ENCODE assay signal across 8 cellular contexts in the genomic region with DNA sequence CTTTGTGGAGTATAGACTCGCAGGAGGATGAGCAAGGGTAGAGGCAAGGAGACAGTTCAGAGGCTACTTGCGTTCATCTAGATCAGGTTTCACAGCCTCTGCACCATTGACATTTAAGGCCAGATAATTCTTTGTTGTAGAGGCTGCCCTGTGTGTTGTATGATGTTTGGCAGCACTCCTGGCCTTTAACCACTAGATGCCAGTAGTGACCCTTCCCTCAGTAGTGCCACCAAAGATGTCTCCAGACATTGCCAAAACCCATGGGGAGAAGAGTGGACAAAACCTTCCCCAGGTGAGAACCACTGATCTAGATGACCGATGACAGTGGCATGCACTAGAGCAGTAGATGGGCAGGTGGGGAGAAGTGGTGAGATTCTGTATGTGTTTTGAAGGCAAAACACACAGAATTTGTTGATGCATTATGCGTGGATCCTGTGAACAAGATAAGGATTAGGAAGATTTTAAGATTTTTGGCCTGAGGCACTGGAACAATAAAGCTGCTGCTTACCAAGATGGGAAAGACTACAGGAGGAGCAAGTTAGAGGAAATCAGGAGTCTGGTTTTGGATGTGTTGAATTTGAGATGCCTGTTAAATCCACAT. TPM values are rescaled to one million over a fixed set of nuclear protein-coding genes. Genes with fewer than 3 reads are reported as not detected.
DNase-seq lines count a peak whose midpoint lies in the region; ATAC-seq and TF ChIP-seq lines count a peak whose summit lies in the region.

No MANE protein-coding gene starts in this region.

- no peak overlapping the region for H3K4me3 Mint-ChIP-seq in activated CD8-positive, alpha-beta T cell treated with anti-CD3 and anti-CD28 coated beads, Interleukin-2, amount 10 ng/mL, durations not matched to agents 7 days and 5 days

- in situ Hi-C loops in GM13976 (cut with MboI; ENCODE audit: low sequenced_read_pairs, unreplicated experiment) = no loop called here

- H3K36me3 ChIP-seq in tibial artery = no peaks in the 10 kb centered on the region
- no peaks in the 10 kb centered on the region for H3K36me3 ChIP-seq in uterus

- TF ChIP-seq POLR2A in uterus (IDR thresholded peaks at IDR 0.05) = no peak

- H3K4me1 Mint-ChIP-seq in activated CD8-positive, alpha-beta T cell treated with anti-CD3 and anti-CD28 coated beads, Interleukin-2, amount 10 ng/mL, durations not matched to agents 7 days and 5 days (ENCODE audit: low read depth) = no peaks in the 10 kb centered on the region

- H3K27ac Mint-ChIP-seq in activated CD8-positive, alpha-beta T cell treated with anti-CD3 and anti-CD28 coated beads, Interleukin-2, amount 10 ng/mL, durations not matched to agents 7 days and 5 days = no peak overlapping the region

- CTCF ChIA-PET in activated CD8-positive, alpha-beta T cell treated with anti-CD3 and anti-CD28 coated beads, Interleukin-2, amount 10 ng/mL, durations not matched to agents 7 days and 5 days (lab: Charles Lee) = no interaction called here

- H3K4me3 ChIP-seq in tibial artery (no peak overlapping the region), uterus (no peak overlapping the region)

- H3K27me3 Mint-ChIP-seq in activated CD8-positive, alpha-beta T cell treated with anti-CD3 and anti-CD28 coated beads, Interleukin-2, amount 10 ng/mL, durations not matched to agents 7 days and 5 days (ENCODE audit: low read depth) = peaks cover 15% of the 10 kb centered on the region

- no peaks in the 10 kb centered on the region for H3K36me3 Mint-ChIP-seq in activated CD8-positive, alpha-beta T cell treated with anti-CD3 and anti-CD28 coated beads, Interleukin-2, amount 10 ng/mL, durations not matched to agents 7 days and 5 days (ENCODE audit: low read depth)

- no peaks in the 10 kb centered on the region for H3K9me3 Mint-ChIP-seq in activated CD8-positive, alpha-beta T cell treated with anti-CD3 and anti-CD28 coated beads, Interleukin-2, amount 10 ng/mL, durations not matched to agents 7 days and 5 days (ENCODE audit: insufficient read depth)

- H3K27ac ChIP-seq in tibial artery (no peak overlapping the region), uterus (no peak overlapping the region)

- no peaks in the 10 kb centered on the region for H3K9me3 ChIP-seq in tibial artery
- H3K9me3 ChIP-seq in uterus = no peaks in the 10 kb centered on the region

- POLR2A ChIA-PET in activated CD8-positive, alpha-beta T cell treated with anti-CD3 and anti-CD28 coated beads, Interleukin-2, amount 10 ng/mL, durations not matched to agents 7 days and 5 days (lab: Charles Lee) = no interaction called here

- H3K27me3 ChIP-seq in tibial artery (peaks cover 0 to 7% of the 10 kb centered on the region in 2 donors), uterus (no peaks in the 10 kb centered on the region)

- DNase-seq in AML-193 (lab: John Stamatoyannopoulos, UW) (peak; percentile 26 to 53), GM13976 (ENCODE audit: low spot score) (peak; percentile 20), NCI-H146 treated with DMSO at 0.1 percent for 48 hours (lab: John Stamatoyannopoulos, UW; ENCODE audit: unreplicated experiment) (peak; percentile 73), hippocampal formation (lab: John Stamatoyannopoulos, UW) (peak; percentile 9 to 29), tibial artery (no peak), GDM1 (lab: John Stamatoyannopoulos, UW) (no peak), uterus (no peak)
- peak; percentile 27 for DNase-seq in activated CD8-positive, alpha-beta T cell treated with anti-CD3 and anti-CD28 coated beads, Interleukin-2, amount 10 ng/mL, durations not matched to agents 7 days and 5 days

- ATAC-seq in activated CD8-positive, alpha-beta T cell treated with anti-CD3 and anti-CD28 coated beads, Interleukin-2, amount 10 ng/mL, durations not matched to agents 7 days and 5 days = peak; percentile 49

- no peaks in the 10 kb centered on the region for H3K4me1 ChIP-seq in tibial artery
- no peaks in the 10 kb centered on the region for H3K4me1 ChIP-seq in uterus

- TF ChIP-seq CTCF in GM13976 (IDR thresholded peaks at IDR 0.05; ENCODE audit: borderline replicate concordance, control extremely low read depth, extremely low read depth, insufficient read depth, missing control alignments) (peak; percentile 26), tibial artery (IDR thresholded peaks at IDR 0.05) (peak; percentile 10 to 11), uterus (IDR thresholded peaks at IDR 0.05) (no peak)

- intact Hi-C loops in tibial artery (cut with DNase I; ENCODE audit: low total_unique reads) = no loop called here
- intact Hi-C loops in uterus (cut with DNase I; ENCODE audit: low total_unique reads) = no loop called here

RNA-seq across cellular contexts. Expression of a gene that starts 9.9 kb away (rescaled TPM):
- 10 to 100 TPM; 29.9 to 31.2 TPM for total RNA-seq in activated CD8-positive, alpha-beta T cell treated with anti-CD3 and anti-CD28 coated beads, Interleukin-2, amount 10 ng/mL, durations not matched to agents 7 days and 5 days
- total RNA-seq in uterus = 10 to 100 TPM in 3 of 4 donors, 1 to 10 TPM in 1; 10.0 to 32.3 (median 18.5) TPM

Comparison
In these comparisons a context has a peak if more than half of its experiments do, and no peak if none do; other contexts are left out.
1. DNase-seq: peak in AML-193 (2 of 2), GM13976 (single experiment), NCI-H146 treated with DMSO at 0.1 percent for 48 hours (single experiment), activated CD8-positive, alpha-beta T cell treated with anti-CD3 and anti-CD28 coated beads, Interleukin-2, amount 10 ng/mL, durations not matched to agents 7 days and 5 days (single experiment) and hippocampal formation (2 of 2); none in tibial artery (0 of 2), GDM1 (single experiment) and uterus (0 of 2).
2. CTCF ChIP-seq: peak in GM13976 (single experiment) and tibial artery (2 of 2); none in uterus (0 of 4).